ENCODE assay signal across 12 cellular contexts in the genomic region with DNA sequence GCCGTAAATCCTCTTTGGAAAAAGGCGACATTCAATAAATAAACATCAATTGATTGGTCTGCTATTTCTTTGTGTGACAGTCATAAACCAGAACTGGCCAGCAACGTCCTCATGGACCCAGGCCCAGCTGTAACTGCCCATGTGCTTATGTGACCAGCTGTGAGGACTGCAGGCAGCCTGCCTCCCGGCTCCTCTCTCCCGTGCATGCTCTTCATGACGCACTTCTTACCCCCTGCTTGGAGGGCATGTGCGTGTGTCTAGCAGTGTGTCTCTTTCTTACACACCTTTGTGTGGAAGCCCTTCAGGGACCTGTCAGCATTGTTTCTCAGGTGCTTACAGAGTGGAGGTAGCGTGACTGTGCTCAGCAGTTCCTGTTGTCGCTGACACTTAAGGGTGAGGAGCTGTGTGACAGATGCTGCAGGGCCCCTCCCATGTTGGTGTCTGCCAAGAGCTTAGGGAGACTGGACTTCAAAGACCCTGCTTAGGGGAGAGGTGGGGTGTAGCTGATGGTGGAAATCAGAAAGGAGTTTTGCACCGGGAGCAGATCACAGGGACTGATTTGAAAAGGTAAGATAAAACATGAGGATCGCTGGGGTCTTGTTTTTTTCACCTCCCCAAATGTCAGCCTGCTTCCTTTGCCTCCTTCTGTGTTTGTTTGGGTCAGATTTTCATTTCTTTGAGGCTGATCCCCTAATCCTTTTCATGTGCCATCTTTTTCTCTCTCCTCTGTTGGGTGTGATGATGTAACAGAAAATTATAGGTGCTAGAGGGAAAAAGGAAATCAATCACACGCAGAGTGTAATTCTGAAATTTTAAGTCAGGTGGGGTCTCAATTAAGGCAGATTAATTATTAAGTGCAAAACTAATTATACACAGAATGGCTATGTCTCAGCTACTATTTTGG. TPM values are rescaled to one million over a fixed set of nuclear protein-coding genes. Genes with fewer than 3 reads are reported as not detected.
DNase-seq lines count a peak whose midpoint lies in the region; ATAC-seq, FAIRE-seq and TF ChIP-seq lines count a peak whose summit lies in the region.
"Had no signal": no experiment of that assay in that cellular context is flagged by ENCODE, and none has a peak within 500 bp of the region (broad histone marks: within the 10 kb centered on the region; RNA-seq: fewer than 3 reads in every experiment).

No MANE protein-coding gene starts in this region.

- H3K27me3 ChIP-seq in CD4-positive, CD25-positive, alpha-beta regulatory T cell (ENCODE audit: control insufficient read depth, insufficient read depth, low read length), result peaks cover 29% of the 10 kb centered on the region
- peaks cover 34 to 41% of the 10 kb centered on the region in 2 experiments for H3K27me3 ChIP-seq in endothelial cell of umbilical vein (ENCODE audit: control insufficient read depth in 2 of 2, insufficient read depth in 2 of 2, low read length in 2 of 2)
- H3K27me3 ChIP-seq in esophagus squamous epithelium, result peaks cover 0 to 48% (median 0%) of the 10 kb centered on the region in 4 donors
- H3K27me3 ChIP-seq in MM.1S (replicated peaks; ENCODE audit: insufficient read depth, low read length), result peaks cover 24% of the 10 kb centered on the region
- H3K27me3 ChIP-seq: right lobe of liver had no signal

- no peak overlapping the region for H2AFZ ChIP-seq in endothelial cell of umbilical vein (ENCODE audit: low read depth, low read length)
- H2AFZ ChIP-seq in MM.1S (ENCODE audit: low read length), result no peak overlapping the region

- DNase-seq in CD4-positive, CD25-positive, alpha-beta regulatory T cell, result peak in 1 of 3 donors; percentile 34
- DNase-seq in DMS79 (lab: John Stamatoyannopoulos, UW) (peak; percentile 47), NCI-H446 treated with DMSO at 0.1 percent for 48 hours (lab: John Stamatoyannopoulos, UW) (peak; percentile 17), endothelial cell of umbilical vein (ENCODE audit: low read depth, low spot score) (no peak), esophagus squamous epithelium (lab: John Stamatoyannopoulos, UW) (no peak), MM.1S (no peak), HuH-7 (ENCODE audit: low spot score) (no peak)
- DNase-seq: amniotic stem cell, NCI-H1930, right lobe of liver had no signal

- H3F3A ChIP-seq in MM.1S (ENCODE audit: insufficient read depth, low read length), result no peaks in the 10 kb centered on the region

- no peaks in the 10 kb centered on the region for H3K9me2 ChIP-seq in MM.1S (replicated peaks; ENCODE audit: insufficient read depth, low read length)

- BruUV-seq in endothelial cell of umbilical vein (replicated peaks; lab: Mats Ljungman, UMichigan), result no TSS peak

- dilution Hi-C loops in endothelial cell of umbilical vein (cut with MboI; ENCODE audit: extremely low pct_ligation_motif_present, low sequenced_read_pairs), result no loop called here

- peaks cover 0 to 3% (median 1%) of the 10 kb centered on the region in 7 donors for H3K9me3 Mint-ChIP-seq in CD4-positive, CD25-positive, alpha-beta regulatory T cell

- peak overlapping the region; percentile 28 to 93 (median 82) for H3K4me3 Mint-ChIP-seq in CD4-positive, CD25-positive, alpha-beta regulatory T cell

- POLR2A ChIA-PET in endothelial cell of umbilical vein (lab: Charles Lee), result no interaction called here

- H3K79me2 ChIP-seq in endothelial cell of umbilical vein (ENCODE audit: control insufficient read depth, insufficient read depth, low read length) (no peaks in the 10 kb centered on the region), MM.1S (ENCODE audit: low read length) (no peaks in the 10 kb centered on the region)

- no peaks in the 10 kb centered on the region for H3K9me3 ChIP-seq in CD4-positive, CD25-positive, alpha-beta regulatory T cell (ENCODE audit: control insufficient read depth in 2 of 2, low read length in 2 of 2)
- H3K9me3 ChIP-seq in endothelial cell of umbilical vein (replicated peaks; ENCODE audit: control insufficient read depth, insufficient read depth, low read length) (no peaks in the 10 kb centered on the region), esophagus squamous epithelium (no peaks in the 10 kb centered on the region), MM.1S (replicated peaks; ENCODE audit: insufficient read depth, low read length) (no peaks in the 10 kb centered on the region)
- H3K9me3 ChIP-seq: mucosa of descending colon, right lobe of liver had no signal

- peak overlapping the region in 1 of 3 donors; percentile 45 for H3K27ac Mint-ChIP-seq in CD4-positive, CD25-positive, alpha-beta regulatory T cell

- peaks cover 13% of the 10 kb centered on the region for H3K4me1 ChIP-seq in CD4-positive, CD25-positive, alpha-beta regulatory T cell (ENCODE audit: control insufficient read depth, insufficient read depth, low read length, poor library complexity, severe bottlenecking)
- H3K4me1 ChIP-seq in endothelial cell of umbilical vein (ENCODE audit: control insufficient read depth, extremely low read depth, insufficient read depth, low read length) (peaks cover 6% of the 10 kb centered on the region), esophagus squamous epithelium (peaks cover 11 to 14% (median 13%) of the 10 kb centered on the region in 3 donors), MM.1S (ENCODE audit: low read length) (no peaks in the 10 kb centered on the region)

- no peaks in the 10 kb centered on the region for H3K36me3 Mint-ChIP-seq in CD4-positive, CD25-positive, alpha-beta regulatory T cell

- CTCF ChIA-PET in endothelial cell of umbilical vein (lab: Charles Lee), result no interaction called here

- H4K20me1 ChIP-seq in endothelial cell of umbilical vein (replicated peaks; ENCODE audit: control insufficient read depth, extremely low read depth, insufficient read depth, low read length) (no peaks in the 10 kb centered on the region), MM.1S (ENCODE audit: insufficient read depth, low read length) (no peaks in the 10 kb centered on the region)

- 89 to 90% methylated on average over 10 to 11 of the region's 12 CpGs for WGBS in esophagus squamous epithelium, 2 donors

- peaks cover 0 to 28% (median 22%) of the 10 kb centered on the region in 4 donors for H3K4me1 Mint-ChIP-seq in CD4-positive, CD25-positive, alpha-beta regulatory T cell

- H3K4me2 ChIP-seq in endothelial cell of umbilical vein (ENCODE audit: insufficient read depth, low read length) (no peak overlapping the region), MM.1S (ENCODE audit: low read depth, low read length) (no peak overlapping the region)

- no peak overlapping the region for H3K27ac ChIP-seq in CD4-positive, CD25-positive, alpha-beta regulatory T cell (ENCODE audit: insufficient read depth, low read length, poor library complexity, severe bottlenecking)
- H3K27ac ChIP-seq in endothelial cell of umbilical vein (ENCODE audit: insufficient read depth, low read depth, low read length) (no peak overlapping the region), esophagus squamous epithelium (no peak overlapping the region), MM.1S (ENCODE audit: low read length) (no peak overlapping the region)
- H3K27ac ChIP-seq: right lobe of liver had no signal

- TF ChIP-seq CTCF in endothelial cell of umbilical vein (IDR thresholded peaks at IDR 0.05; ENCODE audit: extremely low read depth in 1 of 2, insufficient read depth in 1 of 2, low read depth in 1 of 2, low read length in 2 of 2), result no peak
- TF ChIP-seq CTCF in esophagus squamous epithelium (IDR thresholded peaks at IDR 0.05), result no peak
- no peak for TF ChIP-seq CTCF in MM.1S (IDR thresholded peaks at IDR 0.05; ENCODE audit: low read length)

- intact Hi-C loops in endothelial cell of umbilical vein (cut with micrococcal nuclease) (no loop called here), esophagus squamous epithelium (cut with DNase I) (no loop called here)

- ATAC-seq in CD4-positive, CD25-positive, alpha-beta regulatory T cell (ENCODE audit: low read depth in 2 of 2), result no peak
- ATAC-seq in HG02642 (IDR thresholded peaks at IDR 0.05; ENCODE audit: poor library complexity, unreplicated experiment), result no peak

- TF ChIP-seq POLR2A in endothelial cell of umbilical vein (IDR thresholded peaks at IDR 0.05; ENCODE audit: low read depth, low read length), result no peak
- TF ChIP-seq POLR2A in esophagus squamous epithelium (IDR thresholded peaks at IDR 0.05), result no peak

- no peaks in the 10 kb centered on the region for H3K9me1 ChIP-seq in endothelial cell of umbilical vein (replicated peaks; ENCODE audit: control insufficient read depth, extremely low read depth, insufficient read depth, low read length)

- FAIRE-seq in endothelial cell of umbilical vein (lab: Jason Lieb, UNC), result no peak

- peaks cover 54% of the 10 kb centered on the region for H3K27me3 Mint-ChIP-seq in CD4-positive, CD25-positive, alpha-beta regulatory T cell

- no peak overlapping the region for H3K9ac ChIP-seq in endothelial cell of umbilical vein (replicated peaks; ENCODE audit: extremely low read depth, insufficient read depth, low read length)
- H3K9ac ChIP-seq in MM.1S (ENCODE audit: low read length), result no peak overlapping the region

- H3K4me3 ChIP-seq in CD4-positive, CD25-positive, alpha-beta regulatory T cell (ENCODE audit: low read depth, low read length), result no peak overlapping the region
- H3K4me3 ChIP-seq in endothelial cell of umbilical vein (replicated peaks in 1 of 3; ENCODE audit: insufficient read depth in 1 of 3, low read depth in 1 of 3, low read length in 3 of 3) (no peak overlapping the region), esophagus squamous epithelium (no peak overlapping the region), MM.1S (ENCODE audit: low read length) (no peak overlapping the region)
- H3K4me3 ChIP-seq: mucosa of descending colon, right lobe of liver had no signal

- no peaks in the 10 kb centered on the region for H3K36me3 ChIP-seq in CD4-positive, CD25-positive, alpha-beta regulatory T cell (ENCODE audit: control insufficient read depth, insufficient read depth, low read length)
- H3K36me3 ChIP-seq in endothelial cell of umbilical vein (ENCODE audit: control insufficient read depth in 2 of 2, extremely low read depth in 1 of 2, insufficient read depth in 2 of 2, low read length in 2 of 2) (no peaks in the 10 kb centered on the region), esophagus squamous epithelium (no peaks in the 10 kb centered on the region), MM.1S (replicated peaks; ENCODE audit: insufficient read depth, low read length) (no peaks in the 10 kb centered on the region)
- H3K36me3 ChIP-seq: right lobe of liver had no signal

RNA-seq across cellular contexts. Expression of a gene that starts 2.1 kb away (rescaled TPM):
- 1.7 TPM for total RNA-seq in CD4-positive, CD25-positive, alpha-beta regulatory T cell
- 1 to 10 TPM in 3 of 4 donors, under 1 TPM in 1; 0.87 to 3.1 (median 2.1) TPM for polyA plus RNA-seq in CD4-positive, CD25-positive, alpha-beta regulatory T cell
- total RNA-seq in endothelial cell of umbilical vein, result 5.3 and 6.5 TPM in 2 replicates
- polyA plus RNA-seq in endothelial cell of umbilical vein, result 5.5 and 8.1 TPM in 2 replicates
- 4.2 and 5.6 TPM in 2 replicates for polyA plus RNA-seq in endothelial cell of umbilical vein (2011; cell fraction: cytosol; rRNA removed)
- 3.3 and 3.7 TPM in 2 replicates for polyA plus RNA-seq in endothelial cell of umbilical vein (2011; cell fraction: nucleus; rRNA removed)
- 4.0 and 5.8 TPM in 2 replicates for polyA plus RNA-seq in endothelial cell of umbilical vein (2012)
- polyA minus RNA-seq in endothelial cell of umbilical vein, result 2.1 and 3.8 TPM in 2 replicates
- polyA minus RNA-seq in endothelial cell of umbilical vein (2011; cell fraction: cytosol; rRNA and poly(A)+ RNA removed), result 23.0 TPM
- 0.82 and 1.4 TPM in 2 replicates for polyA minus RNA-seq in endothelial cell of umbilical vein (2011; cell fraction: nucleus; rRNA and poly(A)+ RNA removed)
- total RNA-seq in esophagus squamous epithelium, result 1 to 10 TPM; 2.1 to 5.5 (median 4.4) TPM

RNA-seq across cellular contexts. Expression of a gene that starts 32.9 kb away (rescaled TPM):
- total RNA-seq in CD4-positive, CD25-positive, alpha-beta regulatory T cell, result 15.7 TPM
- polyA plus RNA-seq in CD4-positive, CD25-positive, alpha-beta regulatory T cell, result 10 to 100 TPM; 14.4 to 17.2 (median 16.2) TPM
- total RNA-seq in endothelial cell of umbilical vein, result 64.6 and 71.2 TPM in 2 replicates
- 48.4 and 53.7 TPM in 2 replicates for polyA plus RNA-seq in endothelial cell of umbilical vein
- 44.8 and 49.6 TPM in 2 replicates for polyA plus RNA-seq in endothelial cell of umbilical vein (2011; cell fraction: cytosol; rRNA removed)
- 58.4 and 64.1 TPM in 2 replicates for polyA plus RNA-seq in endothelial cell of umbilical vein (2011; cell fraction: nucleus; rRNA removed)
- 16.7 and 28.0 TPM in 2 replicates for polyA plus RNA-seq in endothelial cell of umbilical vein (2012)
- polyA minus RNA-seq in endothelial cell of umbilical vein, result 73.7 and 81.5 TPM in 2 replicates
- polyA minus RNA-seq in endothelial cell of umbilical vein (2011; cell fraction: cytosol; rRNA and poly(A)+ RNA removed), result 221 TPM
- polyA minus RNA-seq in endothelial cell of umbilical vein (2011; cell fraction: nucleus; rRNA and poly(A)+ RNA removed), result 27.1 and 29.2 TPM in 2 replicates
- total RNA-seq in esophagus squamous epithelium, result 10 to 100 TPM; 10.3 to 40.4 (median 30.5) TPM

RNA-seq across cellular contexts. Expression of a gene that starts 40.5 kb away (rescaled TPM):
- 15.9 TPM for total RNA-seq in CD4-positive, CD25-positive, alpha-beta regulatory T cell
- polyA plus RNA-seq in CD4-positive, CD25-positive, alpha-beta regulatory T cell, result 10 to 100 TPM; 14.0 to 27.4 (median 24.5) TPM
- total RNA-seq in endothelial cell of umbilical vein, result 34.3 and 34.6 TPM in 2 replicates
- polyA plus RNA-seq in endothelial cell of umbilical vein, result 58.0 and 65.4 TPM in 2 replicates
- 34.5 and 37.5 TPM in 2 replicates for polyA plus RNA-seq in endothelial cell of umbilical vein (2011; cell fraction: cytosol; rRNA removed)
- 42.5 and 45.5 TPM in 2 replicates for polyA plus RNA-seq in endothelial cell of umbilical vein (2011; cell fraction: nucleus; rRNA removed)
- polyA plus RNA-seq in endothelial cell of umbilical vein (2012), result 19.9 and 26.8 TPM in 2 replicates
- 30.8 and 38.6 TPM in 2 replicates for polyA minus RNA-seq in endothelial cell of umbilical vein
- polyA minus RNA-seq in endothelial cell of umbilical vein (2011; cell fraction: cytosol; rRNA and poly(A)+ RNA removed), result 43.3 TPM
- polyA minus RNA-seq in endothelial cell of umbilical vein (2011; cell fraction: nucleus; rRNA and poly(A)+ RNA removed), result 13.7 and 15.6 TPM in 2 replicates
- 10 to 100 TPM; 19.2 to 25.7 (median 21.0) TPM for total RNA-seq in esophagus squamous epithelium

RNA-seq across cellular contexts. Expression of a gene that starts 41.7 kb away (rescaled TPM):
- 130 TPM for total RNA-seq in CD4-positive, CD25-positive, alpha-beta regulatory T cell
- 100 to 1,000 TPM; 120 to 129 (median 121) TPM for polyA plus RNA-seq in CD4-positive, CD25-positive, alpha-beta regulatory T cell
- total RNA-seq in endothelial cell of umbilical vein (14.0 and 15.2 TPM in 2 replicates), esophagus squamous epithelium (10 to 100 TPM in 1 of 4 donors, 1 to 10 TPM in 3; 5.6 to 21.4 (median 6.3) TPM)
- polyA plus RNA-seq in endothelial cell of umbilical vein, result 24.4 and 25.1 TPM in 2 replicates
- 11.2 and 14.4 TPM in 2 replicates for polyA plus RNA-seq in endothelial cell of umbilical vein (2011; cell fraction: cytosol; rRNA removed)
- polyA plus RNA-seq in endothelial cell of umbilical vein (2011; cell fraction: nucleus; rRNA removed), result 79.4 and 95.5 TPM in 2 replicates
- polyA plus RNA-seq in endothelial cell of umbilical vein (2012), result 8.3 and 9.9 TPM in 2 replicates
- polyA minus RNA-seq in endothelial cell of umbilical vein, result 8.4 and 11.9 TPM in 2 replicates
- 23.7 TPM for polyA minus RNA-seq in endothelial cell of umbilical vein (2011; cell fraction: cytosol; rRNA and poly(A)+ RNA removed)
- 14.9 and 19.1 TPM in 2 replicates for polyA minus RNA-seq in endothelial cell of umbilical vein (2011; cell fraction: nucleus; rRNA and poly(A)+ RNA removed)

Comparison
In these comparisons a context has a peak if more than half of its experiments do, and no peak if none do; other contexts are left out.
1. DNase-seq: peak in DMS79 (single experiment) and NCI-H446 treated with DMSO at 0.1 percent for 48 hours (single experiment); none in endothelial cell of umbilical vein (single experiment), esophagus squamous epithelium (single experiment), MM.1S (single experiment) and HuH-7 (single experiment).